14 cellular contexts compared by ENCODE assay signal in the genomic region with DNA sequence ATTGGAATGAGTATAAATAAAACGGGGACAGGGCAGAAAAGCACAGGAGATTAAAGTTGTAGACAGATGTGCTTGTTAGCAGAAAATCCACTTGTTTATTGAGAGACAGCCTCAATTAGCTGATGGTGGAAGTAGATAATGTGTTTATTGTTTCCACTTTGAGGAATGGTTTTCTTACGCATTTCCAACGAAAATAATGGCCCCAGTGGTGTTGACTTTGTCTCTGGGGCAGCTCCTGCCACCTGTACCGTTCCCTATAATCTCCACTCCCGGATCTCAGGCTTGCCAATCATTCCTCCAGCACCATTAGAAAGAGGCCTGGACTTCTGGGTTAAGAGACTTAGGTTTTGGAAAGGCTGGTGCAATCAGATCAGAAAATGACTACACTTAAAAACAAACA.
"Had no signal": no experiment of that assay in that cellular context is flagged by ENCODE, and none has a peak within 500 bp of the region (broad histone marks: within the 10 kb centered on the region; RNA-seq: fewer than 3 reads in every experiment).

No MANE protein-coding gene starts in this region.

- H3K36me3 Mint-ChIP-seq: activated CD4-positive, alpha-beta memory T cell treated with anti-CD3 and anti-CD28 coated beads for 36 hours; activated naive CD8-positive, alpha-beta T cell; naive B cell had no signal

- H3K27me3 Mint-ChIP-seq: dendritic cell treated with granulocyte-macrophage colony-stimulating factor and Interleukin-4, amounts not matched to agents 40 ng/mL and 50 ng/mL, for 4 days; naive B cell had no signal

- DNase-seq: activated CD4-positive, alpha-beta memory T cell treated with anti-CD3 and anti-CD28 coated beads for 36 hours; activated T-cell treated with anti-CD3 and anti-CD28 coated beads for 4 hours; effector memory CD4-positive, alpha-beta T cell; esophagus squamous epithelium; left ventricle myocardium superior; naive B cell; pancreas; stimulated activated CD4-positive, alpha-beta T cell treated with anti-CD3 and anti-CD28 coated beads, Interleukin-1b, Interleukin-23, amount 100 ng/mL, for 48 hours; stimulated activated naive CD4-positive, alpha-beta T cell treated with Interleukin-2 at 50 U/mL for 16 hours; T-helper 2 cell; thyroid gland; WERI-Rb-1 had no signal

- H3K4me3 Mint-ChIP-seq: activated CD4-positive, alpha-beta memory T cell treated with anti-CD3 and anti-CD28 coated beads for 36 hours; activated naive CD8-positive, alpha-beta T cell; dendritic cell treated with granulocyte-macrophage colony-stimulating factor and Interleukin-4, amounts not matched to agents 40 ng/mL and 50 ng/mL, for 4 days; naive B cell had no signal

- H3K27ac Mint-ChIP-seq: activated CD4-positive, alpha-beta memory T cell treated with anti-CD3 and anti-CD28 coated beads for 36 hours; activated naive CD8-positive, alpha-beta T cell; dendritic cell treated with granulocyte-macrophage colony-stimulating factor and Interleukin-4, amounts not matched to agents 40 ng/mL and 50 ng/mL, for 4 days; naive B cell had no signal

- H3K9me3 Mint-ChIP-seq: activated CD4-positive, alpha-beta memory T cell treated with anti-CD3 and anti-CD28 coated beads for 36 hours; dendritic cell treated with granulocyte-macrophage colony-stimulating factor and Interleukin-4, amounts not matched to agents 40 ng/mL and 50 ng/mL, for 4 days; naive B cell had no signal

- H3K4me1 Mint-ChIP-seq: naive B cell had no signal
